Comparison of ENCODE assay signal across 8 cellular contexts in genomic region chr11:102313225-102313940, GRCh38. TPM values are rescaled to one million over a fixed set of nuclear protein-coding genes. Genes with fewer than 3 reads are reported as not detected.
A peak's percentile ranks its signal among the peaks of the same experiment; 100 is the strongest.
DNase-seq lines count a peak whose midpoint lies in the region; ATAC-seq lines count a peak whose summit lies in the region.

No MANE protein-coding gene starts in this region.

- H3K4me1 Mint-ChIP-seq in stimulated activated naive CD8-positive, alpha-beta T cell treated with anti-CD3 and anti-CD28 coated beads, Interleukin-15, Interleukin-2, amounts not matched to agents 100 ng/mL and 50 ng/mL, for 24 hours (ENCODE audit: low read depth), result peaks cover 66% of the 10 kb centered on the region
- H3K4me1 Mint-ChIP-seq in memory B cell, result peaks cover 32% of the 10 kb centered on the region

- H3K27me3 Mint-ChIP-seq in stimulated activated naive CD8-positive, alpha-beta T cell treated with anti-CD3 and anti-CD28 coated beads, Interleukin-15, Interleukin-2, amounts not matched to agents 100 ng/mL and 50 ng/mL, for 24 hours, result peaks cover 4% of the 10 kb centered on the region
- no peaks in the 10 kb centered on the region for H3K27me3 Mint-ChIP-seq in memory B cell

- no peaks in the 10 kb centered on the region for H3K36me3 ChIP-seq in aorta (ENCODE audit: control insufficient read depth in 1 of 2, insufficient read depth in 2 of 2, low read length in 1 of 2)

- peaks cover 7% of the 10 kb centered on the region for H3K9me3 Mint-ChIP-seq in stimulated activated naive CD8-positive, alpha-beta T cell treated with anti-CD3 and anti-CD28 coated beads, Interleukin-15, Interleukin-2, amounts not matched to agents 100 ng/mL and 50 ng/mL, for 24 hours
- no peaks in the 10 kb centered on the region for H3K9me3 Mint-ChIP-seq in memory B cell

- WGBS in aorta, 2 donors, result 9 to 11% methylated on average over 4 of the region's 4 CpGs

- H3K4me3 Mint-ChIP-seq in stimulated activated naive CD8-positive, alpha-beta T cell treated with anti-CD3 and anti-CD28 coated beads, Interleukin-15, Interleukin-2, amounts not matched to agents 100 ng/mL and 50 ng/mL, for 24 hours, result peak overlapping the region; percentile 62
- H3K4me3 Mint-ChIP-seq in memory B cell, result peak overlapping the region; percentile 41

- peak overlapping the region; percentile 88 for H3K27ac Mint-ChIP-seq in stimulated activated naive CD8-positive, alpha-beta T cell treated with anti-CD3 and anti-CD28 coated beads, Interleukin-15, Interleukin-2, amounts not matched to agents 100 ng/mL and 50 ng/mL, for 24 hours
- H3K27ac Mint-ChIP-seq in memory B cell, result peak overlapping the region; percentile 96

- H3K4me3 ChIP-seq in aorta (ENCODE audit: low read length in 2 of 2), result peak overlapping the region; percentile 8 to 54

- DNase-seq in stimulated activated naive CD8-positive, alpha-beta T cell treated with anti-CD3 and anti-CD28 coated beads, Interleukin-15, Interleukin-2, amounts not matched to agents 100 U/mL and 50 U/mL, for 24 hours, result no peak
- peak; percentile 61 for DNase-seq in astrocyte of the hippocampus (ENCODE audit: low read depth, low spot score)
- no peak for DNase-seq in memory B cell (ENCODE audit: low spot score in 2 of 2)
- DNase-seq in aorta, result no peak
- no peak for DNase-seq in hippocampal formation (lab: John Stamatoyannopoulos, UW)
- DNase-seq in Ammon's horn (ENCODE audit: low spot score), result no peak
- no peak for DNase-seq in DMS153 (lab: John Stamatoyannopoulos, UW)

- intact Hi-C loops in aorta (cut with DNase I), result no loop called here

- H3K36me3 Mint-ChIP-seq in stimulated activated naive CD8-positive, alpha-beta T cell treated with anti-CD3 and anti-CD28 coated beads, Interleukin-15, Interleukin-2, amounts not matched to agents 100 ng/mL and 50 ng/mL, for 24 hours (ENCODE audit: low read depth), result peaks cover 11% of the 10 kb centered on the region
- peaks cover 6% of the 10 kb centered on the region for H3K36me3 Mint-ChIP-seq in memory B cell

- H3K9me3 ChIP-seq in aorta (ENCODE audit: control insufficient read depth, low read length), result no peaks in the 10 kb centered on the region

- H3K4me1 ChIP-seq in aorta (ENCODE audit: control insufficient read depth in 1 of 2, insufficient read depth in 2 of 2, low read length in 2 of 2), result peaks cover 4 to 7% of the 10 kb centered on the region in 2 donors

- H3K27ac ChIP-seq in aorta (ENCODE audit: low read depth in 1 of 2, low read length in 2 of 2), result peak overlapping the region in 1 of 2 donors; percentile 93

- no peaks in the 10 kb centered on the region for H3K27me3 ChIP-seq in aorta (ENCODE audit: control insufficient read depth in 1 of 2, insufficient read depth in 2 of 2, low read length in 1 of 2)

- no peak for ATAC-seq in stimulated activated naive CD8-positive, alpha-beta T cell treated with anti-CD3 and anti-CD28 coated beads, Interleukin-15, Interleukin-2, amounts not matched to agents 100 U/mL and 50 U/mL, for 24 hours
- ATAC-seq in memory B cell (ENCODE audit: low read depth), result no peak
- no peak for ATAC-seq in aorta (ENCODE audit: low FRiP score)

RNA-seq across cellular contexts. Expression of gene BIRC3, which starts 3.9 kb away (rescaled TPM):
- total RNA-seq in aorta, result 10 to 100 TPM; 13.7 to 19.3 TPM
- 10 to 100 TPM in 1 of 2 donors, 1 to 10 TPM in 1; 2.6 to 10.1 TPM for polyA plus RNA-seq in aorta

RNA-seq across cellular contexts. Expression of gene BIRC2, which starts 33.6 kb away (rescaled TPM):
- total RNA-seq in aorta, result 10 to 100 TPM; 41.1 to 51.2 TPM
- polyA plus RNA-seq in aorta, result 10 to 100 TPM; 18.4 to 22.5 TPM
